ENCODE assay signal across 25 cellular contexts in the genomic region with DNA sequence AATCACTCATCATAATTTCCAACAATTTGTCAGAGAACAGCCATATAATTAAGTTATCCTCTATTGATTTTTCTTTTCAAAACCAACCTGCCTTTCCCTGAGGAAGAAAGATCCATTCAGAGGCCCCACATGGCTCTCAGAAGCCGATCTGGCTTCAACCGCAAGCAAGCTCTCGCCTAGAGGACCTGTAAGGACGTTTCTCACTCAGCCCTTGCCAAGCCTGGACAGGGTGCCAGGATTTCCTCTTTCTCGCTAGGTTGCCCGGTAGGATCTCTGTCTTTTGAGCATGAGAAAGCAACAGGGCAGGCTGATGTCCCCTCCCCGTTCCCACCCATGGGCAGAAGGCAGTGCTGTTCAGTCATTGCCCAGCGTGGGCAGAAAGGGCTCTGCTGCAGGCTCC.
"Had no signal": no experiment of that assay in that cellular context is flagged by ENCODE, and none has a peak within 500 bp of the region (broad histone marks: within the 10 kb centered on the region; RNA-seq: fewer than 3 reads in every experiment).

No MANE protein-coding gene starts in this region.

- H3K27ac ChIP-seq: brain microvascular endothelial cell, SK-N-MC had no signal

- DNase-seq: activated B cell treated with CpG ODN at 0.5 μM for 24 hours; activated CD4-positive, alpha-beta memory T cell treated with anti-CD3 and anti-CD28 coated beads for 36 hours; activated CD4-positive, alpha-beta T cell treated with anti-CD3 and anti-CD28 coated beads, Interleukin-2, amount 10 ng/mL, durations not matched to agents 7 days and 5 days; activated CD8-positive, alpha-beta memory T cell treated with anti-CD3 and anti-CD28 coated beads for 24 hours; activated effector memory CD4-positive, alpha-beta T cell treated with anti-CD3 and anti-CD28 coated beads, Interleukin-2, amount 50 U/mL, for 16 hours; activated naive CD4-positive, alpha-beta T cell treated with Interleukin-2 at 50 U/mL for 16 hours; activated naive CD8-positive, alpha-beta T cell treated with anti-CD3 and anti-CD28 coated beads, Interleukin-2, amount 50 U/mL, for 24 hours; activated T-cell treated with anti-CD3 and anti-CD28 coated beads, Interleukin-2, amount 50 U/mL, for 4 hours; brain microvascular endothelial cell; caudate nucleus; Kasumi-1; KBM-7; NCI-H1092; NCI-H1930; NCI-H2171; NCI-H345; NCI-H510A; NCI-H69; PC-3; SIG-M5; T-cell; T-helper 2 cell; T1000 had no signal

- ATAC-seq: activated naive CD4-positive, alpha-beta T cell treated with anti-CD3 and anti-CD28 coated beads, Interleukin-2, amount 50 U/mL, for 72 hours; activated naive CD8-positive, alpha-beta T cell treated with anti-CD3 and anti-CD28 coated beads, Interleukin-2, amount 50 U/mL, for 24 hours; activated T-cell treated with anti-CD3 and anti-CD28 coated beads, Interleukin-2, amount 50 U/mL, for 4 hours; PC-3; T-cell had no signal

- H3K36me3 ChIP-seq: brain microvascular endothelial cell had no signal

- H3K27me3 ChIP-seq: brain microvascular endothelial cell had no signal

- H3K4me3 ChIP-seq: SK-N-MC had no signal
